In genomic region chr15:80985976-80986375, GRCh38 we compare ENCODE assay signal across 21 cellular contexts. TPM values are rescaled to one million over a fixed set of nuclear protein-coding genes. Genes with fewer than 3 reads are reported as not detected.
DNase-seq lines count a peak whose midpoint lies in the region; ATAC-seq, FAIRE-seq and TF ChIP-seq lines count a peak whose summit lies in the region.
"Had no signal": no experiment of that assay in that cellular context is flagged by ENCODE, and none has a peak within 500 bp of the region (broad histone marks: within the 10 kb centered on the region; RNA-seq: fewer than 3 reads in every experiment).

No MANE protein-coding gene starts in this region.

- H3K9me3 ChIP-seq in HAP-1 (no peaks in the 10 kb centered on the region), SK-N-SH (no peaks in the 10 kb centered on the region)
- H3K9me3 ChIP-seq in naive thymus-derived CD4-positive, alpha-beta T cell (ENCODE audit: control insufficient read depth in 2 of 3, low read length in 3 of 3), result no peaks in the 10 kb centered on the region
- H3K9me3 ChIP-seq: Caco-2, MG63 had no signal

- no peak overlapping the region for H3K27ac Mint-ChIP-seq in activated T-helper 17 cell treated with anti-CD3 and anti-CD28 coated beads, Interleukin-2, amount 50 U/mL, for 72 hours
- peak overlapping the region in 3 of 9 donors; percentile 3 to 26 (median 25) for H3K27ac Mint-ChIP-seq in naive thymus-derived CD4-positive, alpha-beta T cell

- peak overlapping the region; percentile 2 for H3K4me3 Mint-ChIP-seq in activated T-helper 17 cell treated with anti-CD3 and anti-CD28 coated beads, Interleukin-2, amount 50 U/mL, for 72 hours
- H3K4me3 Mint-ChIP-seq in naive thymus-derived CD4-positive, alpha-beta T cell, result peak overlapping the region in 6 of 10 donors; percentile 3 to 95 (median 18)

- no peak overlapping the region for H2AFZ ChIP-seq in SK-N-SH (ENCODE audit: low read depth)
- H2AFZ ChIP-seq: GM23248 had no signal

- H3K27me3 ChIP-seq in HAP-1 (ENCODE audit: low read depth) (no peaks in the 10 kb centered on the region), SK-N-SH (ENCODE audit: insufficient read depth) (no peaks in the 10 kb centered on the region)
- no peaks in the 10 kb centered on the region for H3K27me3 ChIP-seq in naive thymus-derived CD4-positive, alpha-beta T cell (ENCODE audit: control insufficient read depth in 2 of 2, insufficient read depth in 2 of 2, low read length in 2 of 2)
- H3K27me3 ChIP-seq: MG63 had no signal

- DNase-seq in NCI-H748 (lab: John Stamatoyannopoulos, UW; ENCODE audit: unreplicated experiment), result peak; percentile 6
- DNase-seq in NCI-H748 treated with DMSO at 0.1 percent for 48 hours (lab: John Stamatoyannopoulos, UW), result no peak
- peak; percentile 56 to 68 for DNase-seq in HAP-1 (ENCODE audit: low spot score in 2 of 2)
- no peak for DNase-seq in naive thymus-derived CD4-positive, alpha-beta T cell
- no peak for DNase-seq in D721Med (ENCODE audit: insufficient read length, low spot score)
- no peak for DNase-seq in SK-N-SH
- DNase-seq: 8988T, C1 segment of cervical spinal cord, Caco-2, DMS79, GM23248, HFFc6, KBM-7, MG63, NCI-H1105 treated with DMSO at 0.1 percent for 48 hours, NCI-H187, NCI-H2171 treated with DMSO at 0.1 percent for 48 hours, SIG-M5 had no signal

- no peaks in the 10 kb centered on the region for H3F3A ChIP-seq in SK-N-SH (replicated peaks; ENCODE audit: insufficient read depth)

- TF ChIP-seq RAD21 in SK-N-SH (IDR thresholded peaks at IDR 0.05; ENCODE audit: low read length), result no peak

- in situ Hi-C loops in HAP-1 (cut with MboI; ENCODE audit: low sequenced_read_pairs), result loop anchor here (10.0 kb wide), 1 partner anchor 1059 kb away; the partner anchor contains the start of gene MEX3B

- ATAC-seq in activated T-helper 17 cell treated with anti-CD3 and anti-CD28 coated beads, Interleukin-2, amount 50 U/mL, for 72 hours (replicated peaks), result no peak
- ATAC-seq in naive thymus-derived CD4-positive, alpha-beta T cell, result no peak
- ATAC-seq in GM19395 (IDR thresholded peaks at IDR 0.05; ENCODE audit: unreplicated experiment), result no peak

- no peak for TF ChIP-seq CTCF in D721Med (IDR thresholded peaks at IDR 0.05; ENCODE audit: insufficient read depth, missing control alignments)
- no peak for TF ChIP-seq CTCF in SK-N-SH (IDR thresholded peaks at IDR 0.05)

- CTCF ChIA-PET in naive thymus-derived CD4-positive, alpha-beta T cell (lab: Charles Lee), result interaction anchor here (1.4 to 1.5 kb wide), 2 partner anchors 16 to 280 kb away, joined by 4 to 5 read pairs; no protein-coding TSS in a partner anchor
- CTCF ChIA-PET in SK-N-SH (lab: Yijun Ruan, JAX), result interaction anchor here (0.9 to 9.0 kb wide), 3 partner anchors 11 to 210 kb away, joined by 3 to 52 read pairs (median 4); no protein-coding TSS in a partner anchor

- peaks cover 10% of the 10 kb centered on the region for H4K20me1 ChIP-seq in SK-N-SH (ENCODE audit: insufficient read depth)

- no peak for TF ChIP-seq EP300 in SK-N-SH (IDR thresholded peaks at IDR 0.05; ENCODE audit: borderline replicate concordance in 1 of 2, low read depth in 1 of 2, low read length in 1 of 2)

- no peak for FAIRE-seq in D721Med (lab: Jason Lieb, UNC)
- FAIRE-seq: GM12892 had no signal

- peaks cover 74% of the 10 kb centered on the region for H3K79me2 ChIP-seq in SK-N-SH (ENCODE audit: insufficient read depth)

- no peaks in the 10 kb centered on the region for H3K9me2 ChIP-seq in SK-N-SH

- H3K9ac ChIP-seq in SK-N-SH, result no peak overlapping the region

- H3K36me3 ChIP-seq in HAP-1 (replicated peaks) (peaks cover 9% of the 10 kb centered on the region), SK-N-SH (replicated peaks in 1 of 2; ENCODE audit: control insufficient read depth in 1 of 2, insufficient read depth in 2 of 2, low read length in 1 of 2) (no peaks in the 10 kb centered on the region)
- peaks cover 0 to 16% (median 0%) of the 10 kb centered on the region in 3 experiments for H3K36me3 ChIP-seq in naive thymus-derived CD4-positive, alpha-beta T cell (ENCODE audit: control insufficient read depth in 2 of 3, insufficient read depth in 3 of 3, low read length in 3 of 3)

- 96% methylated on average over 5 of the region's 5 CpGs for WGBS in SK-N-SH (ENCODE audit: low lambda C conversion rate)

- POLR2A ChIA-PET in naive thymus-derived CD4-positive, alpha-beta T cell (lab: Charles Lee), result interaction anchor here (0.7 to 7.3 kb wide), 2 partner anchors 15 to 16 kb away, joined by 4 to 87 read pairs; partner anchors contain the start of gene TLNRD1
- POLR2A ChIA-PET in SK-N-SH (lab: Yijun Ruan, JAX), result no interaction called here

- H3K4me1 ChIP-seq in HAP-1, result peaks cover 43% of the 10 kb centered on the region
- peaks cover 34 to 37% of the 10 kb centered on the region in 2 donors for H3K4me1 ChIP-seq in naive thymus-derived CD4-positive, alpha-beta T cell (ENCODE audit: control insufficient read depth in 2 of 2, insufficient read depth in 2 of 2, low read length in 2 of 2)
- H3K4me1 ChIP-seq in SK-N-SH (ENCODE audit: control insufficient read depth in 1 of 2, insufficient read depth in 2 of 2, low read depth in 1 of 2, low read length in 1 of 2), result peaks cover 0 to 13% of the 10 kb centered on the region in 2 experiments; a peak in 2 of 4 replicates

- H3K4me1 Mint-ChIP-seq in activated T-helper 17 cell treated with anti-CD3 and anti-CD28 coated beads, Interleukin-2, amount 50 U/mL, for 72 hours, result peaks cover 44% of the 10 kb centered on the region
- peaks cover 48 to 82% (median 75%) of the 10 kb centered on the region in 7 donors for H3K4me1 Mint-ChIP-seq in naive thymus-derived CD4-positive, alpha-beta T cell

- intact Hi-C loops in naive thymus-derived CD4-positive, alpha-beta T cell (cut with micrococcal nuclease), result loop anchor here (5.0 to 10.0 kb wide), 2 partner anchors 1061 to 1091 kb away; partner anchors contain the start of genes MEX3B (in 1 of the 2) and MTHFS (in 1 of the 2)

- H3K36me3 Mint-ChIP-seq in activated T-helper 17 cell treated with anti-CD3 and anti-CD28 coated beads, Interleukin-2, amount 50 U/mL, for 72 hours (ENCODE audit: low read depth), result peaks cover 58% of the 10 kb centered on the region
- peaks cover 0 to 17% (median 15%) of the 10 kb centered on the region in 5 donors for H3K36me3 Mint-ChIP-seq in naive thymus-derived CD4-positive, alpha-beta T cell

- no peak overlapping the region for H3K27ac ChIP-seq in naive thymus-derived CD4-positive, alpha-beta T cell (ENCODE audit: low read depth, low read length)
- no peak overlapping the region for H3K27ac ChIP-seq in SK-N-SH (ENCODE audit: low read depth in 2 of 2, low read length in 1 of 2)

- H3K27me3 Mint-ChIP-seq in activated T-helper 17 cell treated with anti-CD3 and anti-CD28 coated beads, Interleukin-2, amount 50 U/mL, for 72 hours, result no peaks in the 10 kb centered on the region
- H3K27me3 Mint-ChIP-seq in naive thymus-derived CD4-positive, alpha-beta T cell, result no peaks in the 10 kb centered on the region

- H3K4me2 ChIP-seq in SK-N-SH, result no peak overlapping the region

- H3K4me3 ChIP-seq in HAP-1 (no peak overlapping the region), SK-N-SH (ENCODE audit: low read depth in 2 of 2, low read length in 1 of 2) (no peak overlapping the region)
- no peak overlapping the region for H3K4me3 ChIP-seq in naive thymus-derived CD4-positive, alpha-beta T cell (ENCODE audit: low read length)
- H3K4me3 ChIP-seq: GM23248, MG63 had no signal

- H3K9me3 Mint-ChIP-seq in activated T-helper 17 cell treated with anti-CD3 and anti-CD28 coated beads, Interleukin-2, amount 50 U/mL, for 72 hours, result no peaks in the 10 kb centered on the region
- H3K9me3 Mint-ChIP-seq in naive thymus-derived CD4-positive, alpha-beta T cell, result no peaks in the 10 kb centered on the region
- H3K9me3 Mint-ChIP-seq: HFFc6 had no signal

TF ChIP-seq in SK-N-SH, 30 proteins besides CTCF, POLR2A, EP300 and RAD21 (continues in another document):
- TF ChIP-seq USF2 (IDR thresholded peaks at IDR 0.05; ENCODE audit: borderline replicate concordance, low read depth, low read length) (no peak), RFX5 (IDR thresholded peaks at IDR 0.05; ENCODE audit: low read length) (no peak), TEAD4 (IDR thresholded peaks at IDR 0.05; ENCODE audit: borderline replicate concordance, insufficient read depth) (no peak), USF1 (IDR thresholded peaks at IDR 0.05; ENCODE audit: borderline replicate concordance, low read depth) (no peak)

RNA-seq across cellular contexts. Expression of gene MESD, which starts 3.6 kb away (rescaled TPM):
- total RNA-seq in activated T-helper 17 cell treated with anti-CD3 and anti-CD28 coated beads, Interleukin-2, amount 50 U/mL, for 72 hours, result 10 to 100 TPM; 22.0 to 28.4 TPM
- total RNA-seq in naive thymus-derived CD4-positive, alpha-beta T cell, result 10 to 100 TPM; 17.1 to 42.5 (median 38.3) TPM
- 10 to 100 TPM; 20.7 to 29.3 TPM for polyA plus RNA-seq in naive thymus-derived CD4-positive, alpha-beta T cell
- 12.3 and 15.2 TPM in 2 replicates for polyA plus RNA-seq in SK-N-SH (2012; rRNA removed)
- polyA plus RNA-seq in SK-N-SH (2012; cell fraction: cytosol; rRNA removed), result 16.6 and 17.6 TPM in 2 replicates
- polyA plus RNA-seq in SK-N-SH (2012; cell fraction: nucleus; rRNA removed), result 9.3 and 11.0 TPM in 2 replicates

RNA-seq across cellular contexts. Expression of gene TLNRD1, which starts 14.7 kb away (rescaled TPM):
- total RNA-seq in activated T-helper 17 cell treated with anti-CD3 and anti-CD28 coated beads, Interleukin-2, amount 50 U/mL, for 72 hours, result 10 to 100 TPM; 19.1 to 39.3 TPM
- total RNA-seq in naive thymus-derived CD4-positive, alpha-beta T cell, result 10 to 100 TPM; 11.5 to 33.0 (median 22.5) TPM
- 1 to 10 TPM; 2.2 to 4.8 TPM for polyA plus RNA-seq in naive thymus-derived CD4-positive, alpha-beta T cell
- polyA plus RNA-seq in SK-N-SH (2012; rRNA removed), result 4.4 and 5.0 TPM in 2 replicates
- 2.5 and 4.3 TPM in 2 replicates for polyA plus RNA-seq in SK-N-SH (2012; cell fraction: cytosol; rRNA removed)
- polyA plus RNA-seq in SK-N-SH (2012; cell fraction: nucleus; rRNA removed), result 3.0 and 3.5 TPM in 2 replicates

Comparison
In these comparisons a context has a peak if more than half of its experiments do, and no peak if none do; other contexts are left out.
1. DNase-seq: peak in NCI-H748 (single experiment) and HAP-1 (2 of 2); none in NCI-H748 treated with DMSO at 0.1 percent for 48 hours (single experiment), naive thymus-derived CD4-positive, alpha-beta T cell (0 of 9), D721Med (single experiment) and SK-N-SH (single experiment).